Comparison of ENCODE assay signal across 1 cellular context in genomic region chr1:30322859-30323257, GRCh38.
TF ChIP-seq lines count a peak whose summit lies in the region.

No MANE protein-coding gene starts in this region.

TF ChIP-seq in GM23338, 12 proteins besides CTCF, POLR2A, EP300 and RAD21 (continued from another document):
- TF ChIP-seq, protein P1, sequence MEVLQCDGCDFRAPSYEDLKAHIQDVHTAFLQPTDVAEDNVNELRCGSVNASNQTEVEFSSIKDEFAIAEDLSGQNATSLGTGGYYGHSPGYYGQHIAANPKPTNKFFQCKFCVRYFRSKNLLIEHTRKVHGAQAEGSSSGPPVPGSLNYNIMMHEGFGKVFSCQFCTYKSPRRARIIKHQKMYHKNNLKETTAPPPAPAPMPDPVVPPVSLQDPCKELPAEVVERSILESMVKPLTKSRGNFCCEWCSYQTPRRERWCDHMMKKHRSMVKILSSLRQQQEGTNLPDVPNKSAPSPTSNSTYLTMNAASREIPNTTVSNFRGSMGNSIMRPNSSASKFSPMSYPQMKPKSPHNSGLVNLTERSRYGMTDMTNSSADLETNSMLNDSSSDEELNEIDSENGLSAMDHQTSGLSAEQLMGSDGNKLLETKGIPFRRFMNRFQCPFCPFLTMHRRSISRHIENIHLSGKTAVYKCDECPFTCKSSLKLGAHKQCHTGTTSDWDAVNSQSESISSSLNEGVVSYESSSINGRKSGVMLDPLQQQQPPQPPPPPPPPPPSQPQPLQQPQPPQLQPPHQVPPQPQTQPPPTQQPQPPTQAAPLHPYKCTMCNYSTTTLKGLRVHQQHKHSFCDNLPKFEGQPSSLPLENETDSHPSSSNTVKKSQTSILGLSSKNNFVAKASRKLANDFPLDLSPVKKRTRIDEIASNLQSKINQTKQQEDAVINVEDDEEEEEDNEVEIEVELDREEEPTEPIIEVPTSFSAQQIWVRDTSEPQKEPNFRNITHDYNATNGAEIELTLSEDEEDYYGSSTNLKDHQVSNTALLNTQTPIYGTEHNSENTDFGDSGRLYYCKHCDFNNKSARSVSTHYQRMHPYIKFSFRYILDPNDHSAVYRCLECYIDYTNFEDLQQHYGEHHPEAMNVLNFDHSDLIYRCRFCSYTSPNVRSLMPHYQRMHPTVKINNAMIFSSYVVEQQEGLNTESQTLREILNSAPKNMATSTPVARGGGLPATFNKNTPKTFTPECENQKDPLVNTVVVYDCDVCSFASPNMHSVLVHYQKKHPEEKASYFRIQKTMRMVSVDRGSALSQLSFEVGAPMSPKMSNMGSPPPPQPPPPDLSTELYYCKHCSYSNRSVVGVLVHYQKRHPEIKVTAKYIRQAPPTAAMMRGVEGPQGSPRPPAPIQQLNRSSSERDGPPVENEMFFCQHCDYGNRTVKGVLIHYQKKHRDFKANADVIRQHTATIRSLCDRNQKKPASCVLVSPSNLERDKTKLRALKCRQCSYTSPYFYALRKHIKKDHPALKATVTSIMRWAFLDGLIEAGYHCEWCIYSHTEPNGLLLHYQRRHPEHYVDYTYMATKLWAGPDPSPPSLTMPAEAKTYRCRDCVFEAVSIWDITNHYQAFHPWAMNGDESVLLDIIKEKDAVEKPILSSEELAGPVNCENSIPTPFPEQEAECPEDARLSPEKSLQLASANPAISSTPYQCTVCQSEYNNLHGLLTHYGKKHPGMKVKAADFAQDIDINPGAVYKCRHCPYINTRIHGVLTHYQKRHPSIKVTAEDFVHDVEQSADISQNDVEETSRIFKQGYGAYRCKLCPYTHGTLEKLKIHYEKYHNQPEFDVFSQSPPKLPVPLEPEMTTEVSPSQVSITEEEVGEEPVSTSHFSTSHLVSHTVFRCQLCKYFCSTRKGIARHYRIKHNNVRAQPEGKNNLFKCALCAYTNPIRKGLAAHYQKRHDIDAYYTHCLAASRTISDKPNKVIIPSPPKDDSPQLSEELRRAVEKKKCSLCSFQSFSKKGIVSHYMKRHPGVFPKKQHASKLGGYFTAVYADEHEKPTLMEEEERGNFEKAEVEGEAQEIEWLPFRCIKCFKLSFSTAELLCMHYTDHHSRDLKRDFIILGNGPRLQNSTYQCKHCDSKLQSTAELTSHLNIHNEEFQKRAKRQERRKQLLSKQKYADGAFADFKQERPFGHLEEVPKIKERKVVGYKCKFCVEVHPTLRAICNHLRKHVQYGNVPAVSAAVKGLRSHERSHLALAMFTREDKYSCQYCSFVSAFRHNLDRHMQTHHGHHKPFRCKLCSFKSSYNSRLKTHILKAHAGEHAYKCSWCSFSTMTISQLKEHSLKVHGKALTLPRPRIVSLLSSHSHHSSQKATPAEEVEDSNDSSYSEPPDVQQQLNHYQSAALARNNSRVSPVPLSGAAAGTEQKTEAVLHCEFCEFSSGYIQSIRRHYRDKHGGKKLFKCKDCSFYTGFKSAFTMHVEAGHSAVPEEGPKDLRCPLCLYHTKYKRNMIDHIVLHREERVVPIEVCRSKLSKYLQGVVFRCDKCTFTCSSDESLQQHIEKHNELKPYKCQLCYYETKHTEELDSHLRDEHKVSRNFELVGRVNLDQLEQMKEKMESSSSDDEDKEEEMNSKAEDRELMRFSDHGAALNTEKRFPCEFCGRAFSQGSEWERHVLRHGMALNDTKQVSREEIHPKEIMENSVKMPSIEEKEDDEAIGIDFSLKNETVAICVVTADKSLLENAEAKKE (CRISPR knock-in tag; IDR thresholded peaks at IDR 0.05): no peak
- no peak for TF ChIP-seq CREB1 (CRISPR knock-in tag; IDR thresholded peaks at IDR 0.05; ENCODE audit: low read depth)
- no peak for TF ChIP-seq ZNF114 (CRISPR knock-in tag; IDR thresholded peaks at IDR 0.05)
- TF ChIP-seq ZNF331 (CRISPR knock-in tag; IDR thresholded peaks at IDR 0.05; ENCODE audit: low read depth): no peak
- no peak for TF ChIP-seq ETS1 (IDR thresholded peaks at IDR 0.05)
- TF ChIP-seq STAT1 (IDR thresholded peaks at IDR 0.05; ENCODE audit: unreplicated experiment): no peak
- TF ChIP-seq JUNB (IDR thresholded peaks at IDR 0.05; ENCODE audit: unreplicated experiment): no peak
- TF ChIP-seq NANOG (IDR thresholded peaks at IDR 0.05; ENCODE audit: borderline replicate concordance): no peak
